18 cellular contexts compared by ENCODE assay signal in the genomic region with DNA sequence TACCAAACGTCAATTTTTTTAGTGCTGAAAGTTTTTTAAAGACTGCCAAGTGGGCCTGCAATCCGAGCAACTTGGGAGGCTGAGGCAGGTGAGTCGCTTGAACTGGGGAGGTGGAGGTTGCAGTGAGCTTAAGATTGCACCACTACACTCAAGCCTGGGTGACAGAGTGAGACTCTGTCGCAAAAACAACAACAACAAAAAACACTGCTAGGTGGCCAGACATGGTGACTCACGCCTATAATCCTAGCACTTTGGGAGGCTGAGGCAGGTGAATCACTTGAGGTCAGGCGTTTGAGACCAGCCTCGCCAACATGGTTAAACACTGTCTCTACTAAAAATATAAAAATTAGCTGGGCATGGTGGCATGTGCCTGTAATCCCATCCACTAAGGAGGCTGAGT.
"Had no signal": no experiment of that assay in that cellular context is flagged by ENCODE, and none has a peak within 500 bp of the region (broad histone marks: within the 10 kb centered on the region; RNA-seq: fewer than 3 reads in every experiment).

No MANE protein-coding gene starts in this region.

- ATAC-seq: activated naive CD4-positive, alpha-beta T cell treated with anti-CD3 and anti-CD28 coated beads, Interleukin-2, amount 50 U/mL, for 72 hours; effector memory CD8-positive, alpha-beta T cell; gastroesophageal sphincter; heart left ventricle; left ventricle myocardium superior had no signal

- H3K27ac ChIP-seq: gastroesophageal sphincter, heart left ventricle, suprapubic skin, transverse colon, vagina, VCaP had no signal

- DNase-seq: activated CD4-positive, alpha-beta T cell treated with anti-CD3 and anti-CD28 coated beads for 1 hour; activated gamma-delta T cell treated with Interleukin-2 at 50 U/mL for 16 hours; amniotic stem cell; dermis blood vessel endothelial cell; effector memory CD8-positive, alpha-beta T cell; erythroblast; heart left ventricle; left ventricle myocardium superior; occipital lobe; transverse colon had no signal

- H3K36me3 Mint-ChIP-seq: activated naive CD4-positive, alpha-beta T cell treated with anti-CD3 and anti-CD28 coated beads, Interleukin-2, amount 50 U/mL, for 72 hours; memory B cell had no signal

- H3K9me3 Mint-ChIP-seq: activated naive CD4-positive, alpha-beta T cell treated with anti-CD3 and anti-CD28 coated beads, Interleukin-2, amount 50 U/mL, for 72 hours; effector memory CD8-positive, alpha-beta T cell; memory B cell; stimulated activated naive CD8-positive, alpha-beta T cell treated with anti-CD3 and anti-CD28 coated beads, Interleukin-15, Interleukin-2, amounts not matched to agents 100 ng/mL and 50 ng/mL, for 24 hours; T-helper 1 cell treated with Interleukin-12 subunit alpha and Interleukin-12 subunit beta and Interleukin-4 antibody, amounts not matched to agents 30 μg/mL and 1 μg/mL, for 36 hours had no signal

- H3K4me3 Mint-ChIP-seq: effector memory CD8-positive, alpha-beta T cell; memory B cell; stimulated activated naive CD8-positive, alpha-beta T cell treated with anti-CD3 and anti-CD28 coated beads, Interleukin-15, Interleukin-2, amounts not matched to agents 100 ng/mL and 50 ng/mL, for 24 hours; T-helper 1 cell treated with Interleukin-12 subunit alpha and Interleukin-12 subunit beta and Interleukin-4 antibody, amounts not matched to agents 30 μg/mL and 1 μg/mL, for 36 hours had no signal

- H3K27ac Mint-ChIP-seq: activated naive CD4-positive, alpha-beta T cell treated with anti-CD3 and anti-CD28 coated beads, Interleukin-2, amount 50 U/mL, for 72 hours; effector memory CD8-positive, alpha-beta T cell; memory B cell; stimulated activated naive CD8-positive, alpha-beta T cell treated with anti-CD3 and anti-CD28 coated beads, Interleukin-15, Interleukin-2, amounts not matched to agents 100 ng/mL and 50 ng/mL, for 24 hours; T-helper 1 cell treated with Interleukin-12 subunit alpha and Interleukin-12 subunit beta and Interleukin-4 antibody, amounts not matched to agents 30 μg/mL and 1 μg/mL, for 36 hours had no signal

- H3K36me3 ChIP-seq: gastroesophageal sphincter, heart left ventricle, suprapubic skin, transverse colon, vagina had no signal

- H3K27me3 ChIP-seq: gastroesophageal sphincter, heart left ventricle, suprapubic skin, transverse colon, vagina had no signal

- H3K9me3 ChIP-seq: gastroesophageal sphincter, heart left ventricle, suprapubic skin, vagina had no signal

- H3K4me3 ChIP-seq: gastroesophageal sphincter, heart left ventricle, suprapubic skin, transverse colon, vagina had no signal
